Comparison of ENCODE assay signal across 15 cellular contexts in genomic region chr19:16060294-16060693, GRCh38. TPM values are rescaled to one million over a fixed set of nuclear protein-coding genes. Genes with fewer than 3 reads are reported as not detected.
DNase-seq lines count a peak whose midpoint lies in the region; ATAC-seq and TF ChIP-seq lines count a peak whose summit lies in the region.
"Had no signal": no experiment of that assay in that cellular context is flagged by ENCODE, and none has a peak within 500 bp of the region (broad histone marks: within the 10 kb centered on the region; RNA-seq: fewer than 3 reads in every experiment).

No MANE protein-coding gene starts in this region.

- H3K4me3 ChIP-seq in mucosa of descending colon: no peak overlapping the region
- H3K4me3 ChIP-seq: A549; BLaER1 treated with 17β-estradiol and CSF1 and Interleukin-3, amounts not matched to agents 10 nM and 100 nM had no signal

- CTCF ChIA-PET in activated CD4-positive, alpha-beta T cell treated with anti-CD3 and anti-CD28 coated beads for 36 hours (lab: Charles Lee): interaction anchor here (0.6 to 2.6 kb wide), 8 partner anchors 11 to 821 kb away, joined by 3 to 7 read pairs (median 4); no protein-coding TSS in a partner anchor

- peaks cover 7% of the 10 kb centered on the region for H3K27me3 Mint-ChIP-seq in activated CD4-positive, alpha-beta T cell treated with anti-CD3 and anti-CD28 coated beads, Interleukin-2, amount 10 ng/mL, durations not matched to agents 24 days and 14 days
- no peaks in the 10 kb centered on the region for H3K27me3 Mint-ChIP-seq in activated CD4-positive, alpha-beta T cell treated with anti-CD3 and anti-CD28 coated beads for 36 hours
- H3K27me3 Mint-ChIP-seq: CD4-positive, alpha-beta T cell had no signal

- POLR2A ChIA-PET in activated CD4-positive, alpha-beta T cell treated with anti-CD3 and anti-CD28 coated beads for 36 hours (lab: Charles Lee): no interaction called here

- intact Hi-C loops in activated CD4-positive, alpha-beta T cell treated with anti-CD3 and anti-CD28 coated beads, Interleukin-2, amount 10 ng/mL, durations not matched to agents 24 days and 14 days (cut with micrococcal nuclease): no loop called here
- intact Hi-C loops in activated CD4-positive, alpha-beta T cell treated with anti-CD3 and anti-CD28 coated beads for 36 hours (cut with DNase I, micrococcal nuclease): no loop called here
- intact Hi-C loops in mucosa of descending colon (cut with DNase I, micrococcal nuclease): loop anchor here in 1 of 2 donors (10.0 kb wide), 1 partner anchor 55 kb away; the partner anchor contains the start of gene RAB8A

- H3K4me1 Mint-ChIP-seq in activated CD4-positive, alpha-beta T cell treated with anti-CD3 and anti-CD28 coated beads, Interleukin-2, amount 10 ng/mL, durations not matched to agents 24 days and 14 days: peaks cover 17% of the 10 kb centered on the region
- H3K4me1 Mint-ChIP-seq in activated CD4-positive, alpha-beta T cell treated with anti-CD3 and anti-CD28 coated beads for 36 hours: peaks cover 18% of the 10 kb centered on the region

- no peak overlapping the region for H3K27ac Mint-ChIP-seq in activated CD4-positive, alpha-beta T cell treated with anti-CD3 and anti-CD28 coated beads, Interleukin-2, amount 10 ng/mL, durations not matched to agents 24 days and 14 days
- no peak overlapping the region for H3K27ac Mint-ChIP-seq in activated CD4-positive, alpha-beta T cell treated with anti-CD3 and anti-CD28 coated beads for 36 hours
- H3K27ac Mint-ChIP-seq: B cell; CD4-positive, alpha-beta T cell; CD8-positive, alpha-beta T cell had no signal

- peaks cover 10% of the 10 kb centered on the region for H3K9me3 ChIP-seq in mucosa of descending colon

- H3K36me3 Mint-ChIP-seq in activated CD4-positive, alpha-beta T cell treated with anti-CD3 and anti-CD28 coated beads, Interleukin-2, amount 10 ng/mL, durations not matched to agents 24 days and 14 days (ENCODE audit: low read depth): peaks cover 6% of the 10 kb centered on the region
- H3K36me3 Mint-ChIP-seq in activated CD4-positive, alpha-beta T cell treated with anti-CD3 and anti-CD28 coated beads for 36 hours (ENCODE audit: low read depth): no peaks in the 10 kb centered on the region
- H3K36me3 Mint-ChIP-seq: CD8-positive, alpha-beta T cell had no signal

- peak; percentile 51 for DNase-seq in activated CD4-positive, alpha-beta T cell treated with anti-CD3 and anti-CD28 coated beads, Interleukin-2, amount 10 ng/mL, durations not matched to agents 24 days and 14 days
- DNase-seq in activated CD4-positive, alpha-beta T cell treated with anti-CD3 and anti-CD28 coated beads for 36 hours: no peak
- DNase-seq in mucosa of descending colon: no peak
- DNase-seq in central memory CD4-positive, alpha-beta T cell: no peak
- DNase-seq: AML-193; Caco-2; Calu3; CD4-positive, alpha-beta T cell; CD8-positive, alpha-beta T cell; DMS79 treated with DMSO at 0.1 percent for 48 hours; GF-D8 had no signal

- no peak for TF ChIP-seq CTCF in mucosa of descending colon (IDR thresholded peaks at IDR 0.05)

- ATAC-seq in activated CD4-positive, alpha-beta T cell treated with anti-CD3 and anti-CD28 coated beads for 36 hours: no peak
- ATAC-seq in mucosa of descending colon: peak; percentile 73
- no peak for ATAC-seq in GM19324 (IDR thresholded peaks at IDR 0.05; ENCODE audit: low FRiP score, unreplicated experiment)
- ATAC-seq: A549; CD8-positive, alpha-beta T cell had no signal

- H3K4me1 ChIP-seq in mucosa of descending colon (ENCODE audit: low read depth): no peaks in the 10 kb centered on the region
- H3K4me1 ChIP-seq: Caco-2 had no signal

- peaks cover 6% of the 10 kb centered on the region for H3K9me3 Mint-ChIP-seq in activated CD4-positive, alpha-beta T cell treated with anti-CD3 and anti-CD28 coated beads, Interleukin-2, amount 10 ng/mL, durations not matched to agents 24 days and 14 days
- peaks cover 3% of the 10 kb centered on the region for H3K9me3 Mint-ChIP-seq in activated CD4-positive, alpha-beta T cell treated with anti-CD3 and anti-CD28 coated beads for 36 hours (ENCODE audit: low read depth)
- H3K9me3 Mint-ChIP-seq: CD4-positive, alpha-beta T cell; CD8-positive, alpha-beta T cell had no signal

- H3K4me3 Mint-ChIP-seq in activated CD4-positive, alpha-beta T cell treated with anti-CD3 and anti-CD28 coated beads, Interleukin-2, amount 10 ng/mL, durations not matched to agents 24 days and 14 days: no peak overlapping the region
- H3K4me3 Mint-ChIP-seq in activated CD4-positive, alpha-beta T cell treated with anti-CD3 and anti-CD28 coated beads for 36 hours: no peak overlapping the region
- H3K4me3 Mint-ChIP-seq: B cell; CD4-positive, alpha-beta T cell; CD8-positive, alpha-beta T cell had no signal

- H3K36me3 ChIP-seq in mucosa of descending colon (ENCODE audit: low read depth): no peaks in the 10 kb centered on the region
- H3K36me3 ChIP-seq: BLaER1 treated with 17β-estradiol and CSF1 and Interleukin-3, amounts not matched to agents 10 nM and 100 nM had no signal

RNA-seq across cellular contexts. Expression of gene TPM4, which starts 16.0 kb away (rescaled TPM):
- 283 and 291 TPM in 2 replicates for total RNA-seq in activated CD4-positive, alpha-beta T cell treated with anti-CD3 and anti-CD28 coated beads, Interleukin-2, amount 10 ng/mL, durations not matched to agents 24 days and 14 days
- total RNA-seq in activated CD4-positive, alpha-beta T cell treated with anti-CD3 and anti-CD28 coated beads for 36 hours: 100 to 1,000 TPM; 362 to 416 TPM
- 100 to 1,000 TPM; 205 to 373 (median 333) TPM for total RNA-seq in mucosa of descending colon

RNA-seq across cellular contexts. Expression of gene RAB8A, which starts 51.4 kb away (rescaled TPM):
- 227 and 247 TPM in 2 replicates for total RNA-seq in activated CD4-positive, alpha-beta T cell treated with anti-CD3 and anti-CD28 coated beads, Interleukin-2, amount 10 ng/mL, durations not matched to agents 24 days and 14 days
- total RNA-seq in activated CD4-positive, alpha-beta T cell treated with anti-CD3 and anti-CD28 coated beads for 36 hours: 100 to 1,000 TPM; 165 to 218 TPM
- total RNA-seq in mucosa of descending colon: 100 to 1,000 TPM in 2 of 3 donors, 10 to 100 TPM in 1; 85.5 to 129 (median 119) TPM
